ENCODE assay signal across 1 cellular context in genomic region chr9:127245637-127246164, GRCh38.
TF ChIP-seq lines count a peak whose summit lies in the region.

No MANE protein-coding gene starts in this region.

TF ChIP-seq in H1, 55 proteins besides CTCF, POLR2A, EP300 and RAD21 (continued from another document):
- TF ChIP-seq ATF2 (IDR thresholded peaks at IDR 0.05; ENCODE audit: low read length) (no peak), CTBP2 (IDR thresholded peaks at IDR 0.05; ENCODE audit: borderline replicate concordance, insufficient read depth, insufficient read length, low read length) (no peak)
